1 cellular context compared by ENCODE assay signal in the genomic region with DNA sequence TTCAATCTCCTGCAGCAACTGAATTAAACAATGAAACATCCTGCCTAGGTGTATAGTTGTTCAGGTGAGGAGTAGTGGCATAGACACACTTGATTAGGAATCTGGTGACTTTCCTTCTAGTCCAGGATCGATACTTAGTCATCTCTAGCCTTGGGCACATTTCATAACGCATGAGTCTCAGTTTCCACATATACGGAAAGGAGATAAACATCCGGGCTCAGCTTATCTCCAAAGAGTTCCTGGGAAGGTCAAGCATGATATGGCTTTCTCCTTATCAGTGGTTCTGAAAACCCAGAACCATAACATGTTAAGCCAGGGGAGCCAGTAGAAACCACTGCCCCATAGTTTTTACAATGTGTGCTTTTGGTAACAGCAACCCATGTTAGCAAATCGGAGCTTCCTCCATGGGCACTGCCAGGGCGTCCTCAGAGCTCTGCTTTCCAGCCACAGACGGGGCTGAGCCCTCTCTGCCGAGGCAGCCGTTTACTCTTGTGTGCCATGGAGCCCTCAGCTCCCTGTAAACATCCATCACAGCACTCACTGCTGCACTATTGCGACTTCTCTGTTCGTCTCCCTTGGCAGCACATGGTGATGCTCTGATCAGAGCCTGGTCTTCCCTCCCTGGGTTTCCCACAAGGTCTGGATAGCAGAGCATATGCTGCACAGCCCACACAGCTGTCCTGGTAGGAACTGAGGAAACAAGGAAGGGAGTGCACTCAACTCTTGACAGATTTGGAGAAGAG.
TF ChIP-seq lines count a peak whose summit lies in the region.

No MANE protein-coding gene starts in this region.

TF ChIP-seq in H1, 55 proteins besides CTCF, POLR2A, EP300 and RAD21:
- no peak for TF ChIP-seq ATF2 (IDR thresholded peaks at IDR 0.05; ENCODE audit: low read length)
- TF ChIP-seq NANOG (IDR thresholded peaks at IDR 0.05; ENCODE audit: insufficient read depth, low read depth, low read length, poor library complexity, severe bottlenecking): no peak
- TF ChIP-seq SIX5 (IDR thresholded peaks at IDR 0.05; ENCODE audit: low read depth, low read length): no peak
- TF ChIP-seq KDM5A (IDR thresholded peaks at IDR 0.05; ENCODE audit: low read length): no peak
- no peak for TF ChIP-seq RFX5 (IDR thresholded peaks at IDR 0.05; ENCODE audit: borderline replicate concordance, low read depth, low read length)
- no peak for TF ChIP-seq SP4 (IDR thresholded peaks at IDR 0.05; ENCODE audit: low read length)
- TF ChIP-seq TEAD4 (IDR thresholded peaks at IDR 0.05; ENCODE audit: low read depth, low read length): no peak
- no peak for TF ChIP-seq BCL11A (IDR thresholded peaks at IDR 0.05; ENCODE audit: low read depth in 2 of 2, low read length in 2 of 2)
- no peak for TF ChIP-seq EZH2 (IDR thresholded peaks at IDR 0.05; ENCODE audit: low read depth, low read length, severe bottlenecking)
- TF ChIP-seq SP2 (IDR thresholded peaks at IDR 0.05; ENCODE audit: low read length): no peak
- TF ChIP-seq FOSL1 (IDR thresholded peaks at IDR 0.05; ENCODE audit: insufficient read depth, low read depth, low read length): no peak
- no peak for TF ChIP-seq POU5F1 (IDR thresholded peaks at IDR 0.05; ENCODE audit: low read depth, low read length)
- no peak for TF ChIP-seq CBX5 (IDR thresholded peaks at IDR 0.05; ENCODE audit: low read depth, low read length)
- no peak for TF ChIP-seq CHD7 (IDR thresholded peaks at IDR 0.05; ENCODE audit: insufficient replicate concordance, low read length)
- TF ChIP-seq, protein P1, sequence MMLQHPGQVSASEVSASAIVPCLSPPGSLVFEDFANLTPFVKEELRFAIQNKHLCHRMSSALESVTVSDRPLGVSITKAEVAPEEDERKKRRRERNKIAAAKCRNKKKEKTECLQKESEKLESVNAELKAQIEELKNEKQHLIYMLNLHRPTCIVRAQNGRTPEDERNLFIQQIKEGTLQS (IDR thresholded peaks at IDR 0.05; ENCODE audit: insufficient read depth, low read depth, low read length): no peak
